17 cellular contexts compared by ENCODE assay signal in genomic region chr16:54320895-54321294, GRCh38. TPM values are rescaled to one million over a fixed set of nuclear protein-coding genes. Genes with fewer than 3 reads are reported as not detected.
A peak's percentile ranks its signal among the peaks of the same experiment; 100 is the strongest.
DNase-seq lines count a peak whose midpoint lies in the region; ATAC-seq and TF ChIP-seq lines count a peak whose summit lies in the region.
"Had no signal": no experiment of that assay in that cellular context is flagged by ENCODE, and none has a peak within 500 bp of the region (broad histone marks: within the 10 kb centered on the region; RNA-seq: fewer than 3 reads in every experiment).

No MANE protein-coding gene starts in this region.

- peaks cover 11% of the 10 kb centered on the region for H3K4me1 Mint-ChIP-seq in glutamatergic neuron (ENCODE audit: low read depth, unreplicated experiment)
- H3K4me1 Mint-ChIP-seq: B cell had no signal

- peak overlapping the region; percentile 20; the same call in 1 of the 2 replicates for H3K27ac ChIP-seq in VCaP
- H3K27ac ChIP-seq: GM23248 had no signal

- no peak for ATAC-seq in GM18520 (IDR thresholded peaks at IDR 0.05; ENCODE audit: unreplicated experiment)
- ATAC-seq: GM12878, HCT116, HepG2 had no signal

- peaks cover 3% of the 10 kb centered on the region for H3K9me3 Mint-ChIP-seq in glutamatergic neuron (ENCODE audit: unreplicated experiment)
- H3K9me3 Mint-ChIP-seq: CD4-positive, alpha-beta T cell had no signal

- H2AFZ ChIP-seq in neuron (ENCODE audit: low read depth, low read length) = peak overlapping the region; percentile 53
- H2AFZ ChIP-seq: GM23248 had no signal

- H3K9me3 ChIP-seq in neuron (ENCODE audit: low read length) (no peaks in the 10 kb centered on the region), MG63 (no peaks in the 10 kb centered on the region)

- peak overlapping the region; percentile 36 for H3K27ac Mint-ChIP-seq in glutamatergic neuron (ENCODE audit: unreplicated experiment)
- H3K27ac Mint-ChIP-seq: B cell; CD4-positive, alpha-beta T cell had no signal

- no peaks in the 10 kb centered on the region for H3K36me3 Mint-ChIP-seq in glutamatergic neuron (ENCODE audit: unreplicated experiment)

- peak overlapping the region; percentile 14 for H3K4me3 Mint-ChIP-seq in glutamatergic neuron (ENCODE audit: unreplicated experiment)
- H3K4me3 Mint-ChIP-seq: B cell; CD4-positive, alpha-beta T cell had no signal

- DNase-seq in H7 (peak; percentile 44), glutamatergic neuron (no peak), MG63 (no peak)
- no peak for DNase-seq in activated CD4-positive, alpha-beta T cell treated with anti-CD3 and anti-CD28 coated beads for 4 hours
- DNase-seq: C1 segment of cervical spinal cord; Calu3; CD4-positive, alpha-beta T cell; DMS79; GM23248 had no signal

- no peak for TF ChIP-seq CTCF in VCaP (conservative IDR thresholded peaks at IDR 0.05)
- no peak for TF ChIP-seq CTCF in glutamatergic neuron (IDR thresholded peaks at IDR 0.05; ENCODE audit: partially characterized antibody, unreplicated experiment)

- H3K27me3 Mint-ChIP-seq in glutamatergic neuron (ENCODE audit: unreplicated experiment) = peaks cover 2% of the 10 kb centered on the region
- H3K27me3 Mint-ChIP-seq: B cell; CD4-positive, alpha-beta T cell had no signal

- no peaks in the 10 kb centered on the region for H3K27me3 ChIP-seq in H7 (ENCODE audit: control insufficient read depth, insufficient read depth, low read length)
- H3K27me3 ChIP-seq in neuron (ENCODE audit: insufficient read depth, low read length) = no peaks in the 10 kb centered on the region
- no peaks in the 10 kb centered on the region for H3K27me3 ChIP-seq in MG63

- H3K36me3 ChIP-seq in H7 (replicated peaks; ENCODE audit: control insufficient read depth, insufficient read depth, low read length) (no peaks in the 10 kb centered on the region), neuron (ENCODE audit: insufficient read depth, low read length) (no peaks in the 10 kb centered on the region), MG63 (no peaks in the 10 kb centered on the region)

- no peak overlapping the region for H3K4me3 ChIP-seq in H7 (ENCODE audit: insufficient read depth, low read depth, low read length)
- no peak overlapping the region for H3K4me3 ChIP-seq in neuron (ENCODE audit: low read length)
- H3K4me3 ChIP-seq in MG63 = no peak overlapping the region
- H3K4me3 ChIP-seq: GM12878, GM23248 had no signal

- H3K4me1 ChIP-seq in neuron (ENCODE audit: insufficient read depth, low read length) = peaks cover 18% of the 10 kb centered on the region

RNA-seq across cellular contexts. Expression of gene IRX3, which starts 34.3 kb away (rescaled TPM):
- total RNA-seq in H7 (2014; rRNA removed; shearing (Covaris generic)) = 2.8 and 4.1 TPM in 2 replicates
- total RNA-seq in glutamatergic neuron (ENCODE audit: unreplicated experiment) = 13.0 TPM
- 24.3 and 28.8 TPM in 2 replicates for total RNA-seq in MG63 (2014; rRNA removed; shearing (Covaris generic); ENCODE audit: low replicate concordance)
- total RNA-seq: B cell; CD4-positive, alpha-beta T cell; G401; GM12878 had no signal
